Comparison of ENCODE assay signal across 18 cellular contexts in genomic region chr10:60541461-60541860, GRCh38.
"Had no signal": no experiment of that assay in that cellular context is flagged by ENCODE, and none has a peak within 500 bp of the region (broad histone marks: within the 10 kb centered on the region; RNA-seq: fewer than 3 reads in every experiment).

No MANE protein-coding gene starts in this region.

- H3K9me3 ChIP-seq: body of pancreas, mucosa of descending colon, upper lobe of right lung had no signal

- DNase-seq: activated B cell treated with CpG ODN at 0.5 μM for 24 hours; activated CD4-positive, alpha-beta T cell treated with anti-CD3 and anti-CD28 coated beads for 48 hours; activated CD8-positive, alpha-beta memory T cell treated with anti-CD3 and anti-CD28 coated beads, Interleukin-2, amount 50 U/mL, for 48 hours; activated gamma-delta T cell treated with Interleukin-2 at 50 U/mL for 16 hours; activated T-cell treated with anti-CD3 and anti-CD28 coated beads, Interleukin-2, amount 50 U/mL, for 72 hours; amniotic stem cell; body of pancreas; effector memory CD8-positive, alpha-beta T cell; head of caudate nucleus; mucosa of descending colon; natural killer cell; posterior cingulate gyrus; small intestine; stimulated activated CD4-positive, alpha-beta T cell treated with anti-CD3 and anti-CD28 coated beads, Interleukin-4, amount 100 ng/mL, for 4 hours; stimulated activated CD8-positive, alpha-beta memory T cell treated with anti-CD3 and anti-CD28 coated beads, Interleukin-4, amount 100 ng/mL, for 48 hours; stimulated activated naive CD4-positive, alpha-beta T cell treated with Interleukin-2 at 50 U/mL for 16 hours; upper lobe of right lung had no signal

- ATAC-seq: activated T-cell treated with anti-CD3 and anti-CD28 coated beads, Interleukin-2, amount 50 U/mL, for 72 hours; body of pancreas; effector memory CD8-positive, alpha-beta T cell; left lobe of liver; mucosa of descending colon; natural killer cell; upper lobe of right lung had no signal

- H3K4me1 ChIP-seq: body of pancreas, upper lobe of right lung had no signal

- H3K27me3 ChIP-seq: body of pancreas, upper lobe of right lung had no signal

- H3K36me3 ChIP-seq: upper lobe of right lung had no signal

- H3K27ac ChIP-seq: body of pancreas, upper lobe of right lung had no signal

- H3K4me3 ChIP-seq: body of pancreas, mucosa of descending colon, upper lobe of right lung had no signal
